8 cellular contexts compared by ENCODE assay signal in genomic region chr12:12611512-12612306, GRCh38. TPM values are rescaled to one million over a fixed set of nuclear protein-coding genes. Genes with fewer than 3 reads are reported as not detected.
DNase-seq lines count a peak whose midpoint lies in the region; ATAC-seq, FAIRE-seq and TF ChIP-seq lines count a peak whose summit lies in the region.

A gene with protein sequence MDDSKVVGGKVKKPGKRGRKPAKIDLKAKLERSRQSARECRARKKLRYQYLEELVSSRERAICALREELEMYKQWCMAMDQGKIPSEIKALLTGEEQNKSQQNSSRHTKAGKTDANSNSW (plus strand): TSS chr12:12611876. CDS start chr12:12612173, 297 bp downstream.

- H3K27me3 ChIP-seq in right atrium auricular region, result no peaks in the 10 kb centered on the region
- no peaks in the 10 kb centered on the region for H3K27me3 ChIP-seq in psoas muscle (ENCODE audit: insufficient read depth in 3 of 3, low read length in 2 of 3)

- WGBS in psoas muscle, 3 donors, result 0 to 1% (median 1%) methylated on average over 40 to 51 of the region's 51 CpGs

- ATAC-seq in HG02852 (IDR thresholded peaks at IDR 0.05; ENCODE audit: unreplicated experiment) (peak; percentile 70), psoas muscle (peak; percentile 96 to 98 (median 98))

- H3K4me1 ChIP-seq in right atrium auricular region (peaks cover 0 to 27% of the 10 kb centered on the region in 2 donors), psoas muscle (peaks cover 29% of the 10 kb centered on the region)

- in situ Hi-C loops in GM13977 (cut with MboI; ENCODE audit: low pct_unique_long_range_greater_than_20kb, low sequenced_read_pairs, unreplicated experiment), result no loop called here

- H3K36me3 ChIP-seq in right atrium auricular region, result no peaks in the 10 kb centered on the region
- no peaks in the 10 kb centered on the region for H3K36me3 ChIP-seq in psoas muscle (ENCODE audit: insufficient read depth in 1 of 2, low read depth in 1 of 2)

- TF ChIP-seq CTCF in GM13977 (IDR thresholded peaks at IDR 0.05; ENCODE audit: extremely low read depth, insufficient read depth, missing control alignments), result no peak
- no peak for TF ChIP-seq CTCF in right atrium auricular region (IDR thresholded peaks at IDR 0.05)
- TF ChIP-seq CTCF in psoas muscle (IDR thresholded peaks at IDR 0.05), result no peak

- H3K9me3 ChIP-seq in right atrium auricular region, result no peaks in the 10 kb centered on the region
- H3K9me3 ChIP-seq in psoas muscle, result no peaks in the 10 kb centered on the region

- H3K27ac ChIP-seq in right atrium auricular region (peak within 1 kb of the TSS; percentile 92 to 97), psoas muscle (peak within 1 kb of the TSS; percentile 95)

- peak within 1 kb of the TSS; percentile 73 to 88 for H3K4me3 ChIP-seq in right atrium auricular region
- H3K4me3 ChIP-seq in psoas muscle, result peak within 1 kb of the TSS; percentile 87

- intact Hi-C loops in T-helper 2 cell treated with Interferon-gamma antibody and Interleukin-4, amounts not matched to agents 100 ng/mL and 5 ng/mL, for 36 hours (cut with micrococcal nuclease), result loop anchor here (1.0 to 5.0 kb wide), 7 partner anchors 36 to 255 kb away; partner anchors contain the start of genes CDKN1B, DUSP16 and GPR19
- intact Hi-C loops in psoas muscle (cut with DNase I), result loop anchor here in 1 of 2 donors (5.0 kb wide), 2 partner anchors 49 to 86 kb away; partner anchors contain the start of genes DUSP16 and GPR19

- DNase-seq in GM13977 (ENCODE audit: low spot score) (peak; percentile 88), NCI-H146 treated with DMSO at 0.1 percent for 48 hours (lab: John Stamatoyannopoulos, UW; ENCODE audit: unreplicated experiment) (peak; percentile 100), anterior cingulate cortex (lab: John Stamatoyannopoulos, UW) (peak; percentile 65 to 97 (median 90)), right atrium auricular region (ENCODE audit: low spot score) (peak; percentile 93), psoas muscle (peak; percentile 96 to 98), urothelium cell line (ENCODE audit: low spot score) (peak; percentile 94)

- peak; percentile 94 for FAIRE-seq in urothelium cell line (lab: Jason Lieb, UNC)

RNA-seq across cellular contexts. Expression of the gene that starts here (rescaled TPM):
- total RNA-seq in T-helper 2 cell treated with Interferon-gamma antibody and Interleukin-4, amounts not matched to agents 100 ng/mL and 5 ng/mL, for 36 hours, result 15.9 and 17.6 TPM in 2 replicates
- total RNA-seq in right atrium auricular region, result 10 to 100 TPM; 22.7 to 27.4 TPM
- 1 to 10 TPM; 6.1 to 9.2 (median 7.3) TPM for total RNA-seq in psoas muscle
- 10 to 100 TPM in 1 of 3 donors, 1 to 10 TPM in 2; 4.0 to 16.4 (median 5.3) TPM for polyA plus RNA-seq in psoas muscle

Comparison
In these comparisons a context has a peak if more than half of its experiments do, and no peak if none do; other contexts are left out.
1. Peak in every context shown above with its lines: DNase-seq, ATAC-seq, H3K4me3 ChIP-seq and H3K27ac ChIP-seq.